In genomic region chr1:93822710-93823425, GRCh38 we compare ENCODE assay signal across 20 cellular contexts. TPM values are rescaled to one million over a fixed set of nuclear protein-coding genes. Genes with fewer than 3 reads are reported as not detected.
DNase-seq lines count a peak whose midpoint lies in the region; ATAC-seq and TF ChIP-seq lines count a peak whose summit lies in the region.
"Had no signal": no experiment of that assay in that cellular context is flagged by ENCODE, and none has a peak within 500 bp of the region (broad histone marks: within the 10 kb centered on the region; RNA-seq: fewer than 3 reads in every experiment).

No MANE protein-coding gene starts in this region.

- H3K36me3 ChIP-seq in HCT116 (ENCODE audit: control insufficient read depth in 1 of 2, insufficient read depth in 2 of 2, low read length in 2 of 2) (no peaks in the 10 kb centered on the region), smooth muscle cell (ENCODE audit: low read depth) (no peaks in the 10 kb centered on the region)

- no peaks in the 10 kb centered on the region for H3K36me3 Mint-ChIP-seq in activated T-cell treated with anti-CD3 and anti-CD28 coated beads, Interleukin-2, amount 50 U/mL, for 24 hours (ENCODE audit: low read depth)

- H3K4me1 ChIP-seq in HCT116 (ENCODE audit: control insufficient read depth in 1 of 2, insufficient read depth in 2 of 2, low read length in 2 of 2) (peaks cover 0 to 26% of the 10 kb centered on the region in 2 experiments; a peak in 3 of 4 replicates), smooth muscle cell (ENCODE audit: low read depth) (peaks cover 5% of the 10 kb centered on the region)

- H3K4me2 ChIP-seq in HCT116 (ENCODE audit: low read length) (peak overlapping the region; percentile 47), smooth muscle cell (no peak overlapping the region)

- H3K9ac ChIP-seq in HCT116 (ENCODE audit: low read length) (no peak overlapping the region), smooth muscle cell (ENCODE audit: low read depth) (no peak overlapping the region)

- TF ChIP-seq CTCF in HCT116 (IDR thresholded peaks at IDR 0.05 in 2 of 3, conservative IDR thresholded peaks at IDR 0.05 in 1 of 3; ENCODE audit: borderline replicate concordance in 1 of 3, insufficient read depth in 1 of 3, low read depth in 2 of 3, low read length in 2 of 3): no peak
- no peak for TF ChIP-seq CTCF in epithelial cell of esophagus (IDR thresholded peaks at IDR 0.05; ENCODE audit: insufficient read depth, low read depth, low read length, missing control alignments)
- TF ChIP-seq CTCF in smooth muscle cell (IDR thresholded peaks at IDR 0.05; ENCODE audit: borderline replicate concordance, insufficient read depth, poor library complexity, severe bottlenecking): no peak

- peaks cover 12% of the 10 kb centered on the region for H3K4me1 Mint-ChIP-seq in activated T-cell treated with anti-CD3 and anti-CD28 coated beads, Interleukin-2, amount 50 U/mL, for 24 hours (ENCODE audit: low read depth)

- H3K27ac ChIP-seq in HCT116 (ENCODE audit: low read depth, low read length) (no peak overlapping the region), smooth muscle cell (ENCODE audit: low read depth) (peak overlapping the region; percentile 50)

- ATAC-seq in HCT116: peak; percentile 55; the same call in 1 of the 2 replicates
- ATAC-seq in HG03280 (IDR thresholded peaks at IDR 0.05; ENCODE audit: unreplicated experiment): no peak

- H3K9me3 ChIP-seq in HCT116 (ENCODE audit: control insufficient read depth in 1 of 2, insufficient read depth in 1 of 2, low read depth in 1 of 2, low read length in 2 of 2) (no peaks in the 10 kb centered on the region), smooth muscle cell (replicated peaks; ENCODE audit: low read depth) (no peaks in the 10 kb centered on the region)

- no peaks in the 10 kb centered on the region for H3K27me3 Mint-ChIP-seq in activated T-cell treated with anti-CD3 and anti-CD28 coated beads, Interleukin-2, amount 50 U/mL, for 24 hours
- H3K27me3 Mint-ChIP-seq: CD4-positive, alpha-beta T cell had no signal

- H3K27me3 ChIP-seq in HCT116 (ENCODE audit: insufficient read depth, low read length) (no peaks in the 10 kb centered on the region), smooth muscle cell (ENCODE audit: low read depth) (no peaks in the 10 kb centered on the region)

- no peak overlapping the region for H2AFZ ChIP-seq in HCT116 (ENCODE audit: low read depth, low read length, poor library complexity, severe bottlenecking)
- no peak overlapping the region for H2AFZ ChIP-seq in smooth muscle cell (ENCODE audit: low read depth)

- BruUV-seq in HCT116 (replicated peaks; lab: Mats Ljungman, UMichigan): no TSS peak

- CTCF ChIA-PET in HCT116 (lab: Charles Lee): interaction anchor here (0.9 to 2.9 kb wide), 2 partner anchors 9 to 193 kb away, joined by 4 to 10 read pairs; no protein-coding TSS in a partner anchor

- RAD21 ChIA-PET in HCT116 (lab: Charles Lee; ENCODE audit: low non-redundant PET in 1 of 2, low total read pairs in 2 of 2, uncharacterized antibody in 2 of 2, unreplicated experiment in 2 of 2): interaction anchor here in 1 of 2 experiments (1.6 kb wide), 1 partner anchor 193 kb away, joined by 4 read pairs; no protein-coding TSS in a partner anchor

- no peaks in the 10 kb centered on the region for H3K79me2 ChIP-seq in HCT116 (ENCODE audit: insufficient read depth, low read length)
- H3K79me2 ChIP-seq in smooth muscle cell (ENCODE audit: low read depth): no peaks in the 10 kb centered on the region

- intact Hi-C loops in HCT116 (cut with micrococcal nuclease): no loop called here

- POLR2A ChIA-PET in HCT116 (lab: Charles Lee): no interaction called here

- H3K4me3 ChIP-seq in HCT116 (replicated peaks in 1 of 2; ENCODE audit: low read depth in 1 of 2, low read length in 2 of 2) (no peak overlapping the region; a peak in 1 of 4 replicates), epithelial cell of esophagus (ENCODE audit: low read length) (no peak overlapping the region), smooth muscle cell (no peak overlapping the region)

- H3K9me2 ChIP-seq in HCT116 (ENCODE audit: insufficient read depth): no peaks in the 10 kb centered on the region

- no peak for TF ChIP-seq RAD21 in HCT116 (IDR thresholded peaks at IDR 0.05; ENCODE audit: low read depth)

- H4K20me1 ChIP-seq in HCT116 (ENCODE audit: insufficient read depth): no peaks in the 10 kb centered on the region
- H4K20me1 ChIP-seq in smooth muscle cell (ENCODE audit: low read depth): no peaks in the 10 kb centered on the region

- 94% methylated on average over 2 of the region's 2 CpGs for WGBS in smooth muscle cell (ENCODE audit: low lambda C conversion rate)

- peaks cover 18% of the 10 kb centered on the region for H3F3A ChIP-seq in smooth muscle cell (ENCODE audit: low read depth)

- no peaks in the 10 kb centered on the region for H3K9me3 Mint-ChIP-seq in activated T-cell treated with anti-CD3 and anti-CD28 coated beads, Interleukin-2, amount 50 U/mL, for 24 hours
- H3K9me3 Mint-ChIP-seq: CD4-positive, alpha-beta T cell; HFFc6 had no signal

- TF ChIP-seq POLR2A in HCT116 (IDR thresholded peaks at IDR 0.05; ENCODE audit: borderline replicate concordance, extremely low read depth, insufficient read depth, insufficient read length): no peak

- peak; percentile 27 to 35 for DNase-seq in activated T-cell treated with anti-CD3 and anti-CD28 coated beads, Interleukin-2, amount 50 U/mL, for 48 hours
- DNase-seq in activated T-cell treated with anti-CD3 and anti-CD28 coated beads, Interleukin-2, amount 50 U/mL, for 24 hours: no peak
- no peak for DNase-seq in HCT116 (ENCODE audit: low read depth, low spot score)
- DNase-seq in epithelial cell of esophagus (ENCODE audit: low read depth): peak; percentile 86
- DNase-seq in smooth muscle cell (lab: John Stamatoyannopoulos, UW; ENCODE audit: unreplicated experiment): no peak
- no peak for DNase-seq in NCI-H2029 (lab: John Stamatoyannopoulos, UW)
- DNase-seq in 8988T: no peak
- DNase-seq: AML-193; Calu3; CD4-positive, alpha-beta T cell; DMS53; HFFc6; NCI-H1417 treated with DMSO at 0.1 percent for 48 hours; NCI-H1930; NCI-H2171; NCI-H446; NCI-H69; NK-92 treated with Interleukin-12 subunit alpha and Interleukin-12 subunit beta, amount 100 ng/mL, for 24 hours; SHP77 treated with DMSO at 0.1 percent for 48 hours had no signal

- no peak overlapping the region for H3K4me3 Mint-ChIP-seq in activated T-cell treated with anti-CD3 and anti-CD28 coated beads, Interleukin-2, amount 50 U/mL, for 24 hours
- H3K4me3 Mint-ChIP-seq: CD4-positive, alpha-beta T cell; HFFc6 had no signal

- no peak overlapping the region for H3K27ac Mint-ChIP-seq in activated T-cell treated with anti-CD3 and anti-CD28 coated beads, Interleukin-2, amount 50 U/mL, for 24 hours
- H3K27ac Mint-ChIP-seq: CD4-positive, alpha-beta T cell; HFFc6 had no signal

TF ChIP-seq in HCT116, 20 proteins besides CTCF, POLR2A, EP300 and RAD21:
- TF ChIP-seq EZH2 (IDR thresholded peaks at IDR 0.05): no peak
- peak; percentile 10; the same call in 1 of the 2 replicates for TF ChIP-seq SP1 (IDR thresholded peaks at IDR 0.05; ENCODE audit: low read depth)
- TF ChIP-seq JUND (IDR thresholded peaks at IDR 0.05): peak; percentile 13; the same call in 1 of the 2 replicates
- TF ChIP-seq SRF (IDR thresholded peaks at IDR 0.05; ENCODE audit: low read depth): no peak
- TF ChIP-seq EZH2phosphoT487 (IDR thresholded peaks at IDR 0.05; ENCODE audit: borderline replicate concordance): no peak
- TF ChIP-seq ZFX (IDR thresholded peaks at IDR 0.05): no peak
- TF ChIP-seq ELF1 (IDR thresholded peaks at IDR 0.05; ENCODE audit: borderline replicate concordance, low read depth): no peak
- no peak for TF ChIP-seq ZBTB33 (IDR thresholded peaks at IDR 0.05; ENCODE audit: extremely low read depth, insufficient replicate concordance, low read length)
- TF ChIP-seq FOSL1 (IDR thresholded peaks at IDR 0.05; ENCODE audit: low read depth): 0 out of 2 replicates have a peak, but pooled peaks have one; percentile 4

RNA-seq across cellular contexts. Expression of gene DNTTIP2, which starts 56.1 kb away (rescaled TPM):
- total RNA-seq in HCT116 (2021; ENCODE audit: unreplicated experiment) (66.1 TPM), smooth muscle cell (42.7 and 51.0 TPM in 2 replicates)
- polyA plus RNA-seq in HCT116 (2012): 17.3 and 21.1 TPM in 2 replicates
- polyA plus RNA-seq in smooth muscle cell: 37.9 and 44.9 TPM in 2 replicates

Comparison
In these comparisons a context has a peak if more than half of its experiments do, and no peak if none do; other contexts are left out.
1. DNase-seq: peak in activated T-cell treated with anti-CD3 and anti-CD28 coated beads, Interleukin-2, amount 50 U/mL, for 48 hours (2 of 2) and epithelial cell of esophagus (single experiment); none in activated T-cell treated with anti-CD3 and anti-CD28 coated beads, Interleukin-2, amount 50 U/mL, for 24 hours (single experiment), HCT116 (single experiment), smooth muscle cell (single experiment), NCI-H2029 (single experiment) and 8988T (single experiment).